ENCODE assay signal across 8 cellular contexts in genomic region chr12:24048446-24048845, GRCh38.
"Had no signal": no experiment of that assay in that cellular context is flagged by ENCODE, and none has a peak within 500 bp of the region (broad histone marks: within the 10 kb centered on the region; RNA-seq: fewer than 3 reads in every experiment).

No MANE protein-coding gene starts in this region.

- FAIRE-seq: HepG2, HTR-8/SVneo had no signal

- H3K27ac ChIP-seq: HL-60, KMS-11 had no signal

- DNase-seq: IMR-90, KBM-7, KG1 had no signal

- H3K4me2 ChIP-seq: KMS-11 had no signal

- H3K9ac ChIP-seq: KMS-11 had no signal

- H3K4me3 Mint-ChIP-seq: IgD-negative memory B cell had no signal

- ATAC-seq: HepG2 had no signal

- H3K27ac Mint-ChIP-seq: IgD-negative memory B cell had no signal

- H3K27me3 Mint-ChIP-seq: IgD-negative memory B cell had no signal

- H3K36me3 Mint-ChIP-seq: IgD-negative memory B cell had no signal
